Comparison of ENCODE assay signal across 15 cellular contexts in the genomic region with DNA sequence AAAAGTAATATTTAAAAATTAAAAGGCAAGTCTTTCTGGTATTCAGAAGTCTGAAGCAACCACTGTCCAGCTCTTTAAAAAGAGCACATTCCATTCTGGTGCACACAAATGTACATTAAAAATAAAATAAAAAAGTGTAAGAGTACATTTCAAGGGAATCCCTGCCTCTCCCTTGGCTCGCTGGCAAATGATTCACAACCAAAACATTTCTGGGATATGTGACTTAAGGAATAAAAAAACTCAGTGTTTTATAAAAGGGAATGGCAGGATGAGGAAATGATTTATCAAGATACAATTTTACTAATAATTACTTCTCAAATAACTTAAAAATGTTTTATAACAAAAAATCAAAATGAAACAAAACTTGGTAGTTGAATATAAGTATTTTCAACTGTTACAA. TPM values are rescaled to one million over a fixed set of nuclear protein-coding genes. Genes with fewer than 3 reads are reported as not detected.
DNase-seq lines count a peak whose midpoint lies in the region; ATAC-seq lines count a peak whose summit lies in the region.
"Had no signal": no experiment of that assay in that cellular context is flagged by ENCODE, and none has a peak within 500 bp of the region (broad histone marks: within the 10 kb centered on the region; RNA-seq: fewer than 3 reads in every experiment).

No MANE protein-coding gene starts in this region.

- H3K9me2 ChIP-seq in GM23248 (ENCODE audit: insufficient read depth) = no peaks in the 10 kb centered on the region

- H3K36me3 ChIP-seq in GM23248 (ENCODE audit: low read depth) (no peaks in the 10 kb centered on the region; the same call in 1 of the 2 replicates), HAP-1 (replicated peaks) (peaks cover 7% of the 10 kb centered on the region; the same call in 1 of the 2 replicates)

- CTCF ChIA-PET in activated CD8-positive, alpha-beta T cell treated with anti-CD3 and anti-CD28 coated beads, Interleukin-2, amount 10 ng/mL, durations not matched to agents 7 days and 5 days (lab: Charles Lee) = no interaction called here

- in situ Hi-C loops in GM23248 (cut with MboI) = no loop called here
- in situ Hi-C loops in HAP-1 (cut with MboI; ENCODE audit: low sequenced_read_pairs) = no loop called here

- H3K4me3 Mint-ChIP-seq in activated CD8-positive, alpha-beta T cell treated with anti-CD3 and anti-CD28 coated beads, Interleukin-2, amount 10 ng/mL, durations not matched to agents 7 days and 5 days = no peak overlapping the region
- H3K4me3 Mint-ChIP-seq: CD4-positive, alpha-beta T cell; naive thymus-derived CD8-positive, alpha-beta T cell had no signal

- 0 out of 2 replicates have a peak overlapping the region, but pooled peaks have one; percentile 15 for H3K4me3 ChIP-seq in GM23248
- H3K4me3 ChIP-seq in HAP-1 = no peak overlapping the region
- H3K4me3 ChIP-seq: psoas muscle had no signal

- H3K4me1 ChIP-seq in GM23248 (ENCODE audit: insufficient read depth) (peaks cover 48% of the 10 kb centered on the region), HAP-1 (peaks cover 4% of the 10 kb centered on the region; the same call in 1 of the 2 replicates)
- H3K4me1 ChIP-seq: psoas muscle had no signal

- no peaks in the 10 kb centered on the region for H4K20me1 ChIP-seq in GM23248 (ENCODE audit: insufficient read depth)

- no peak overlapping the region for H3K27ac Mint-ChIP-seq in activated CD8-positive, alpha-beta T cell treated with anti-CD3 and anti-CD28 coated beads, Interleukin-2, amount 10 ng/mL, durations not matched to agents 7 days and 5 days
- H3K27ac Mint-ChIP-seq: CD4-positive, alpha-beta T cell had no signal

- H3K36me3 Mint-ChIP-seq in activated CD8-positive, alpha-beta T cell treated with anti-CD3 and anti-CD28 coated beads, Interleukin-2, amount 10 ng/mL, durations not matched to agents 7 days and 5 days (ENCODE audit: low read depth) = peaks cover 27% of the 10 kb centered on the region

- H3K27ac ChIP-seq in GM23248 = peak overlapping the region; percentile 66
- H3K27ac ChIP-seq: psoas muscle had no signal

- POLR2A ChIA-PET in activated CD8-positive, alpha-beta T cell treated with anti-CD3 and anti-CD28 coated beads, Interleukin-2, amount 10 ng/mL, durations not matched to agents 7 days and 5 days (lab: Charles Lee) = interaction anchor here (0.7 kb wide), 1 partner anchor 490 kb away, joined by 3 read pairs; no protein-coding TSS in a partner anchor

- H3K4me2 ChIP-seq in GM23248 (ENCODE audit: unreplicated experiment) = peak overlapping the region; percentile 61

- H3K4me1 Mint-ChIP-seq in activated CD8-positive, alpha-beta T cell treated with anti-CD3 and anti-CD28 coated beads, Interleukin-2, amount 10 ng/mL, durations not matched to agents 7 days and 5 days (ENCODE audit: low read depth) = peaks cover 10% of the 10 kb centered on the region

- H3K9me3 Mint-ChIP-seq in activated CD8-positive, alpha-beta T cell treated with anti-CD3 and anti-CD28 coated beads, Interleukin-2, amount 10 ng/mL, durations not matched to agents 7 days and 5 days (ENCODE audit: insufficient read depth) = no peaks in the 10 kb centered on the region
- H3K9me3 Mint-ChIP-seq: CD4-positive, alpha-beta T cell; naive thymus-derived CD8-positive, alpha-beta T cell had no signal

- no peaks in the 10 kb centered on the region for H3K9me3 ChIP-seq in GM23248 (ENCODE audit: low read depth)
- no peaks in the 10 kb centered on the region for H3K9me3 ChIP-seq in HAP-1
- H3K9me3 ChIP-seq: psoas muscle had no signal

- DNase-seq in GM23248 (peak; percentile 76), SW 1271 (lab: John Stamatoyannopoulos, UW) (peak; percentile 31 to 58), fibroblast of gingiva (ENCODE audit: low read depth) (peak; percentile 68), renal cortical epithelial cell (ENCODE audit: low read depth) (peak; percentile 66), HAP-1 (ENCODE audit: low spot score in 2 of 2) (no peak)
- no peak for DNase-seq in activated CD4-positive, alpha-beta T cell treated with anti-CD3 and anti-CD28 coated beads for 1 hour
- DNase-seq in activated CD8-positive, alpha-beta T cell treated with anti-CD3 and anti-CD28 coated beads, Interleukin-2, amount 10 ng/mL, durations not matched to agents 7 days and 5 days = no peak
- DNase-seq: activated CD4-positive, alpha-beta T cell treated with anti-CD3 and anti-CD28 coated beads, Interleukin-2, amount 50 U/mL, for 48 hours; anterior cingulate cortex; CD4-positive, alpha-beta T cell; naive thymus-derived CD8-positive, alpha-beta T cell; psoas muscle; SHP77 had no signal

- H3F3A ChIP-seq in GM23248 (ENCODE audit: insufficient read depth) = peaks cover 21% of the 10 kb centered on the region

- H3K27me3 Mint-ChIP-seq in activated CD8-positive, alpha-beta T cell treated with anti-CD3 and anti-CD28 coated beads, Interleukin-2, amount 10 ng/mL, durations not matched to agents 7 days and 5 days (ENCODE audit: low read depth) = no peaks in the 10 kb centered on the region
- H3K27me3 Mint-ChIP-seq: CD4-positive, alpha-beta T cell; naive thymus-derived CD8-positive, alpha-beta T cell had no signal

- ATAC-seq in HG02840 (IDR thresholded peaks at IDR 0.05; ENCODE audit: low FRiP score, unreplicated experiment) = no peak
- ATAC-seq in activated CD8-positive, alpha-beta T cell treated with anti-CD3 and anti-CD28 coated beads, Interleukin-2, amount 10 ng/mL, durations not matched to agents 7 days and 5 days = no peak
- ATAC-seq: left lobe of liver; naive thymus-derived CD8-positive, alpha-beta T cell; psoas muscle had no signal

- no peaks in the 10 kb centered on the region for H3K27me3 ChIP-seq in GM23248 (replicated peaks; ENCODE audit: insufficient read depth)
- no peaks in the 10 kb centered on the region for H3K27me3 ChIP-seq in HAP-1 (ENCODE audit: low read depth)

- 0 to 3% methylated on average over 1 of the region's 1 CpG for WGBS in GM23248 (ENCODE audit: low coverage in 1 of 2, low lambda C conversion rate in 2 of 2, missing lambda C conversion rate in 2 of 2), 2 experiments

- H3K79me2 ChIP-seq in GM23248 (ENCODE audit: insufficient read depth) = peaks cover 24% of the 10 kb centered on the region

- H3K9ac ChIP-seq in GM23248 = peak overlapping the region; percentile 25

- H2AFZ ChIP-seq in GM23248 = no peak overlapping the region

RNA-seq across cellular contexts. Expression of gene ANXA2, which starts 23.8 kb away (rescaled TPM):
- 4,470 and 4,692 TPM in 2 replicates for total RNA-seq in GM23248 (2014; rRNA removed; shearing (Covaris generic))
- 6,052 and 6,251 TPM in 2 replicates for polyA plus RNA-seq in GM23248 (2016; fragmentation: Nextera tagmentation; extraction: Ambion mirVana)
- total RNA-seq in renal cortical epithelial cell = 3,594 and 6,130 TPM in 2 replicates
- total RNA-seq in activated CD8-positive, alpha-beta T cell treated with anti-CD3 and anti-CD28 coated beads, Interleukin-2, amount 10 ng/mL, durations not matched to agents 7 days and 5 days = 100 to 1,000 TPM; 368 to 375 TPM

RNA-seq across cellular contexts. Expression of gene ICE2, which starts 57.4 kb away (rescaled TPM):
- 21.6 and 43.4 TPM in 2 replicates for total RNA-seq in GM23248 (2014; rRNA removed; shearing (Covaris generic))
- 21.3 and 25.5 TPM in 2 replicates for polyA plus RNA-seq in GM23248 (2016; fragmentation: Nextera tagmentation; extraction: Ambion mirVana)
- total RNA-seq in renal cortical epithelial cell = 15.5 and 52.8 TPM in 2 replicates
- 10 to 100 TPM; 71.4 to 76.3 TPM for total RNA-seq in activated CD8-positive, alpha-beta T cell treated with anti-CD3 and anti-CD28 coated beads, Interleukin-2, amount 10 ng/mL, durations not matched to agents 7 days and 5 days

Comparison
In these comparisons a context has a peak if more than half of its experiments do, and no peak if none do; other contexts are left out.
1. DNase-seq: peak in GM23248 (single experiment), SW 1271 (2 of 2), fibroblast of gingiva (single experiment) and renal cortical epithelial cell (single experiment); none in activated CD4-positive, alpha-beta T cell treated with anti-CD3 and anti-CD28 coated beads for 1 hour (single experiment), HAP-1 (0 of 2) and activated CD8-positive, alpha-beta T cell treated with anti-CD3 and anti-CD28 coated beads, Interleukin-2, amount 10 ng/mL, durations not matched to agents 7 days and 5 days (single experiment).